In the genomic region with DNA sequence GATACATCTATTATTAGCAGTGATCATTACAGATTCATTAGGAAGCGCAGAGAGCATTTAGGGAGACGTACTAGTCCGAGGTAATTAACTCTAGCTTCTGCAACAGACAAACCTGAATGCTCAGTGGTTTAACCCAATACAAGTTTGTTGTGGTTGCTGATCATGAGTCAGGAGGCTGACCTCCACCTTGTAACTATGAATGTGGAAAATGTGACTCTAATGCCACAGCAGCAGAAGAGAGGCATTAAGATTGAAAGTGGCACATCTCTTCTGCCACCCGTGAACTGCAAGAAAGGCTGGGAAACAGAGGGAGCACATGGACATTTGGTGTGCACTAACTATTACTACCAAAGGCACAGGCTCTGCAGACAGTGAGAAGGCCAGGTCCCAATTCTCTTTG, we compare ENCODE assay signal across 1 cellular context.
TF ChIP-seq lines count a peak whose summit lies in the region.

No MANE protein-coding gene starts in this region.

TF ChIP-seq in GM23338, 12 proteins besides CTCF, POLR2A, EP300 and RAD21 (continued from another document):
- TF ChIP-seq, protein P1, sequence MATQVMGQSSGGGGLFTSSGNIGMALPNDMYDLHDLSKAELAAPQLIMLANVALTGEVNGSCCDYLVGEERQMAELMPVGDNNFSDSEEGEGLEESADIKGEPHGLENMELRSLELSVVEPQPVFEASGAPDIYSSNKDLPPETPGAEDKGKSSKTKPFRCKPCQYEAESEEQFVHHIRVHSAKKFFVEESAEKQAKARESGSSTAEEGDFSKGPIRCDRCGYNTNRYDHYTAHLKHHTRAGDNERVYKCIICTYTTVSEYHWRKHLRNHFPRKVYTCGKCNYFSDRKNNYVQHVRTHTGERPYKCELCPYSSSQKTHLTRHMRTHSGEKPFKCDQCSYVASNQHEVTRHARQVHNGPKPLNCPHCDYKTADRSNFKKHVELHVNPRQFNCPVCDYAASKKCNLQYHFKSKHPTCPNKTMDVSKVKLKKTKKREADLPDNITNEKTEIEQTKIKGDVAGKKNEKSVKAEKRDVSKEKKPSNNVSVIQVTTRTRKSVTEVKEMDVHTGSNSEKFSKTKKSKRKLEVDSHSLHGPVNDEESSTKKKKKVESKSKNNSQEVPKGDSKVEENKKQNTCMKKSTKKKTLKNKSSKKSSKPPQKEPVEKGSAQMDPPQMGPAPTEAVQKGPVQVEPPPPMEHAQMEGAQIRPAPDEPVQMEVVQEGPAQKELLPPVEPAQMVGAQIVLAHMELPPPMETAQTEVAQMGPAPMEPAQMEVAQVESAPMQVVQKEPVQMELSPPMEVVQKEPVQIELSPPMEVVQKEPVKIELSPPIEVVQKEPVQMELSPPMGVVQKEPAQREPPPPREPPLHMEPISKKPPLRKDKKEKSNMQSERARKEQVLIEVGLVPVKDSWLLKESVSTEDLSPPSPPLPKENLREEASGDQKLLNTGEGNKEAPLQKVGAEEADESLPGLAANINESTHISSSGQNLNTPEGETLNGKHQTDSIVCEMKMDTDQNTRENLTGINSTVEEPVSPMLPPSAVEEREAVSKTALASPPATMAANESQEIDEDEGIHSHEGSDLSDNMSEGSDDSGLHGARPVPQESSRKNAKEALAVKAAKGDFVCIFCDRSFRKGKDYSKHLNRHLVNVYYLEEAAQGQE (IDR thresholded peaks at IDR 0.05; ENCODE audit: unreplicated experiment): no peak
